Comparison of ENCODE assay signal across 13 cellular contexts in the genomic region with DNA sequence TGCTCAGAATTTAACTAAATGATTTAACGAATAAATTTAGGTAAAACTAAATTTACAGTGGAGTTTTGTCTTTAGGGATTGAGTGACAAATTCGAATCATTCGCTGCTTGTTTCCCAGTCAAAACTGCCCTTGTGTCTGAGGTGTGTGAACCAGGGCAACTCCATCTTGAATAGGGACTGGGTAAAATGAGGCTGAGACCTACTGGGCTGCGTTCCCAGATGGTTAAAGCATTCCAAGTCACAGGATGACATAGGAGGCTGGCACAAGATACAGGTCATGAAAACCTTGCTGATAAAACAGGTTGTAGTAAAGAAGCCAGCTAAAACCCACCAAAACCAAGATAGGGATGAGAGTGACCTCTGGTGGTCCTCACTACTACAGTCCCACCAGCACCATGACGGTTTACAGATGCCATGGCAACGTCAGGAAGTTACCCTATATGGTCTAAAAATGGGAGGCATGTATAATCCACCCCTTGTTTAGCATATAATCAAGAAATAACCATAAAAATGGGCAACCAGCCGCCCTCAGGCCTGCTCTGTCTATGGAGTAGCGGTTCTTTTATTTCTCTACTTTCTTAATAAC. TPM values are rescaled to one million over a fixed set of nuclear protein-coding genes. Genes with fewer than 3 reads are reported as not detected.
DNase-seq lines count a peak whose midpoint lies in the region; ATAC-seq and TF ChIP-seq lines count a peak whose summit lies in the region.
"Had no signal": no experiment of that assay in that cellular context is flagged by ENCODE, and none has a peak within 500 bp of the region (broad histone marks: within the 10 kb centered on the region; RNA-seq: fewer than 3 reads in every experiment).

No MANE protein-coding gene starts in this region.

- H3K4me1 Mint-ChIP-seq in activated naive CD8-positive, alpha-beta T cell treated with anti-CD3 and anti-CD28 coated beads, Interleukin-2, amount 50 U/mL, for 24 hours = peaks cover 23% of the 10 kb centered on the region

- WGBS in GM23248 (ENCODE audit: low coverage in 1 of 2, low lambda C conversion rate in 2 of 2, missing lambda C conversion rate in 2 of 2), 2 experiments = 81 to 82% methylated on average over 8 of the region's 8 CpGs

- H3K4me3 ChIP-seq in Panc1 (ENCODE audit: low read depth in 2 of 2, low read length in 2 of 2) = no peak overlapping the region
- H3K4me3 ChIP-seq in fibroblast of pulmonary artery (replicated peaks; ENCODE audit: low read depth, low read length) = no peak overlapping the region
- no peak overlapping the region for H3K4me3 ChIP-seq in GM23248
- H3K4me3 ChIP-seq: heart right ventricle, Peyer's patch, skin epidermis had no signal

- H3K9me3 ChIP-seq in Panc1 (ENCODE audit: control insufficient read depth, insufficient read depth, low read depth, low read length) = no peaks in the 10 kb centered on the region
- H3K9me3 ChIP-seq in GM23248 (ENCODE audit: low read depth) = peaks cover 4% of the 10 kb centered on the region
- H3K9me3 ChIP-seq: heart right ventricle, Peyer's patch had no signal

- intact Hi-C loops in Panc1 (cut with micrococcal nuclease; ENCODE audit: unreplicated experiment) = no loop called here

- H3K27me3 ChIP-seq in Panc1 (ENCODE audit: control insufficient read depth, insufficient read depth, low read length) (no peaks in the 10 kb centered on the region), GM23248 (replicated peaks; ENCODE audit: insufficient read depth) (peaks cover 12% of the 10 kb centered on the region)
- H3K27me3 ChIP-seq: heart right ventricle, Peyer's patch had no signal

- H3K27me3 Mint-ChIP-seq in activated naive CD8-positive, alpha-beta T cell treated with anti-CD3 and anti-CD28 coated beads, Interleukin-2, amount 50 U/mL, for 24 hours = peaks cover 44% of the 10 kb centered on the region

- H3K36me3 Mint-ChIP-seq in activated naive CD8-positive, alpha-beta T cell treated with anti-CD3 and anti-CD28 coated beads, Interleukin-2, amount 50 U/mL, for 24 hours (ENCODE audit: low read depth) = peaks cover 2% of the 10 kb centered on the region

- H3K4me3 Mint-ChIP-seq in activated naive CD8-positive, alpha-beta T cell treated with anti-CD3 and anti-CD28 coated beads, Interleukin-2, amount 50 U/mL, for 24 hours = no peak overlapping the region
- H3K4me3 Mint-ChIP-seq: CD4-positive, alpha-beta T cell had no signal

- POLR2A ChIA-PET in GM10248 (lab: Yijun Ruan, JAX) (no interaction called here), Panc1 (lab: Charles Lee) (interaction anchor here (0.6 kb wide), 1 partner anchor 88 kb away, joined by 3 read pairs; no protein-coding TSS in a partner anchor)

- ATAC-seq in Panc1 (no peak), HG03097 (IDR thresholded peaks at IDR 0.05; ENCODE audit: low FRiP score, unreplicated experiment) (no peak), HG02678 (IDR thresholded peaks at IDR 0.05; ENCODE audit: unreplicated experiment) (no peak)
- no peak for ATAC-seq in activated naive CD8-positive, alpha-beta T cell treated with anti-CD3 and anti-CD28 coated beads, Interleukin-2, amount 50 U/mL, for 24 hours

- H3K9me3 Mint-ChIP-seq in activated naive CD8-positive, alpha-beta T cell treated with anti-CD3 and anti-CD28 coated beads, Interleukin-2, amount 50 U/mL, for 24 hours = no peaks in the 10 kb centered on the region
- H3K9me3 Mint-ChIP-seq: CD4-positive, alpha-beta T cell had no signal

- H2AFZ ChIP-seq in GM23248 = no peak overlapping the region

- no peak for DNase-seq in GM10248 (ENCODE audit: extremely low spot score)
- DNase-seq in Panc1 (ENCODE audit: low read depth, low spot score) = no peak
- DNase-seq in fibroblast of pulmonary artery (ENCODE audit: low read depth) = peak; percentile 15
- DNase-seq in activated naive CD8-positive, alpha-beta T cell treated with anti-CD3 and anti-CD28 coated beads, Interleukin-2, amount 50 U/mL, for 24 hours = no peak
- DNase-seq in GM23248 = no peak
- DNase-seq: activated naive CD4-positive, alpha-beta T cell treated with Interleukin-2 at 50 U/mL for 16 hours; CD4-positive, alpha-beta T cell; heart right ventricle; Peyer's patch had no signal

- H3K4me2 ChIP-seq in GM23248 (ENCODE audit: unreplicated experiment) = no peak overlapping the region

- in situ Hi-C loops in Panc1 (cut with HindIII; ENCODE audit: low pct_unique_long_range_greater_than_20kb, low sequenced_read_pairs) = no loop called here
- in situ Hi-C loops in GM23248 (cut with MboI) = loop anchor here (25.0 kb wide), 1 partner anchor 287 kb away; no protein-coding TSS in a partner anchor

- H3K4me1 ChIP-seq in Panc1 (ENCODE audit: control insufficient read depth, insufficient read depth, low read length) (0 out of 2 replicates have a peak, but pooled peaks cover 3% of the 10 kb centered on the region), GM23248 (ENCODE audit: insufficient read depth) (no peaks in the 10 kb centered on the region)
- H3K4me1 ChIP-seq: Peyer's patch had no signal

- no peaks in the 10 kb centered on the region for H3K9me2 ChIP-seq in GM23248 (ENCODE audit: insufficient read depth)

- H3K27ac ChIP-seq in 22Rv1 (no peak overlapping the region), Panc1 (ENCODE audit: low read length) (no peak overlapping the region), GM23248 (no peak overlapping the region)
- H3K27ac ChIP-seq: heart right ventricle, Peyer's patch, skin epidermis had no signal

- no peaks in the 10 kb centered on the region for H4K20me1 ChIP-seq in GM23248 (ENCODE audit: insufficient read depth)

- no TSS peak for BruUV-seq in Panc1 (replicated peaks; lab: Mats Ljungman, UMichigan)

- H3K27ac Mint-ChIP-seq in activated naive CD8-positive, alpha-beta T cell treated with anti-CD3 and anti-CD28 coated beads, Interleukin-2, amount 50 U/mL, for 24 hours = no peak overlapping the region
- H3K27ac Mint-ChIP-seq: CD4-positive, alpha-beta T cell had no signal

- H3K36me3 ChIP-seq in Panc1 (ENCODE audit: control insufficient read depth, insufficient read depth, low read length) (no peaks in the 10 kb centered on the region), GM23248 (ENCODE audit: low read depth) (0 out of 2 replicates have a peak, but pooled peaks cover 4% of the 10 kb centered on the region)
- H3K36me3 ChIP-seq: heart right ventricle, Peyer's patch had no signal

- CTCF ChIA-PET in GM10248 (lab: Yijun Ruan, JAX) (interaction anchor here (1.1 to 3.8 kb wide), 6 partner anchors 8 to 205 kb away, joined by 3 to 28 read pairs (median 4); a partner anchor contains a TSS), Panc1 (lab: Charles Lee) (no interaction called here)

- TF ChIP-seq CTCF in 22Rv1 (IDR thresholded peaks at IDR 0.05) = 0 out of 2 replicates have a peak, but pooled peaks have one; percentile 6
- TF ChIP-seq CTCF in GM10248 (IDR thresholded peaks at IDR 0.05; ENCODE audit: control extremely low read depth, extremely low read depth, low read depth, missing control alignments) = peak; percentile 5
- TF ChIP-seq CTCF in Panc1 (IDR thresholded peaks at IDR 0.05) = peak; percentile 24; the same call in 1 of the 2 replicates
- TF ChIP-seq CTCF in fibroblast of pulmonary artery (IDR thresholded peaks at IDR 0.05; ENCODE audit: low read length, missing control alignments) = peak; percentile 8

- no peaks in the 10 kb centered on the region for H3F3A ChIP-seq in GM23248 (ENCODE audit: insufficient read depth)

- H3K79me2 ChIP-seq in GM23248 (ENCODE audit: insufficient read depth) = no peaks in the 10 kb centered on the region

- no peak overlapping the region for H3K9ac ChIP-seq in GM23248

RNA-seq across cellular contexts. Expression of a gene that starts 10.2 kb away (rescaled TPM):
- 76.8 TPM for total RNA-seq in Panc1 (2021; ENCODE audit: unreplicated experiment)
- 40.9 TPM for polyA plus RNA-seq in Panc1 (2012; ENCODE audit: insufficient read length)
- total RNA-seq in GM23248 (2014; rRNA removed; shearing (Covaris generic)) = 34.1 and 39.9 TPM in 2 replicates
- 33.4 and 42.7 TPM in 2 replicates for polyA plus RNA-seq in GM23248 (2016; fragmentation: Nextera tagmentation; extraction: Ambion mirVana)
